In the genomic region with DNA sequence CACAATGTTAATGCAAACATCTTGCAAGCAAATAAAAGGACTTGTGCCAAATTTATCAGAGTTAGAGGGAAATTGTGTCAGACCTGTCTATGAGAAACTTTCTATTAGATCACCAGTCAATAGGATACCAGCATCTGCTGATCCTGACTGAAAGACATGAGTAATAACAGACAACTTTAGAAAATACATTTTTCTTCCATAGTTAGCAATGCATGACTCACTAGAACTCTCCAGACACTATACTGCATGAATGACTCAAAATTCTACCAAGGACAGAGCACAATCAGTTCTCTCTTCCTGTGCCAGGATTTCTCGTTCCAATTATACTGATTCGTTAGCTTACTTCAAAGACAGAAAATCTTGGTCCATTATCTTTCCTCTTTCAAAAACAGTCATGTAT, we compare ENCODE assay signal across 8 cellular contexts.
DNase-seq lines count a peak whose midpoint lies in the region; ATAC-seq and TF ChIP-seq lines count a peak whose summit lies in the region.

No MANE protein-coding gene starts in this region.

- H3K4me3 ChIP-seq in suprapubic skin: no peak overlapping the region

- H3K36me3 ChIP-seq in suprapubic skin: no peaks in the 10 kb centered on the region

- no peaks in the 10 kb centered on the region for H3K9me3 ChIP-seq in suprapubic skin

- DNase-seq in COLO829 (ENCODE audit: low spot score): peak; percentile 92
- DNase-seq in LHCN-M2 (ENCODE audit: low read depth): peak; percentile 95
- DNase-seq in epithelial cell of prostate (ENCODE audit: low read depth, low spot score): peak; percentile 88
- no peak for DNase-seq in COLO668 (lab: John Stamatoyannopoulos, UW; ENCODE audit: unreplicated experiment)
- no peak for DNase-seq in suprapubic skin (ENCODE audit: low spot score in 2 of 2)
- DNase-seq in SKM-1 treated with dmso at 0.1 percent for 144 hours (lab: John Stamatoyannopoulos, UW; ENCODE audit: unreplicated experiment): no peak

- ATAC-seq in GM21423 (IDR thresholded peaks at IDR 0.05; ENCODE audit: unreplicated experiment): peak; percentile 68
- ATAC-seq in GM19467 (IDR thresholded peaks at IDR 0.05; ENCODE audit: unreplicated experiment): no peak

- TF ChIP-seq CTCF in suprapubic skin (IDR thresholded peaks at IDR 0.05): no peak

- WGBS in suprapubic skin: 20% methylated on average over 2 of the region's 2 CpGs

- no peak for TF ChIP-seq EP300 in suprapubic skin (IDR thresholded peaks at IDR 0.05)

- TF ChIP-seq POLR2A in suprapubic skin (IDR thresholded peaks at IDR 0.05): no peak

- H3K27me3 ChIP-seq in suprapubic skin: no peaks in the 10 kb centered on the region

- H3K27ac ChIP-seq in epithelial cell of prostate: peak overlapping the region; percentile 83
- H3K27ac ChIP-seq in suprapubic skin: no peak overlapping the region

- H3K4me1 ChIP-seq in suprapubic skin: no peaks in the 10 kb centered on the region

Comparison
In these comparisons a context has a peak if more than half of its experiments do, and no peak if none do; other contexts are left out.
1. DNase-seq: peak in COLO829 (single experiment), LHCN-M2 (single experiment) and epithelial cell of prostate (single experiment); none in COLO668 (single experiment), suprapubic skin (0 of 2) and SKM-1 treated with dmso at 0.1 percent for 144 hours (single experiment).